10 cellular contexts compared by ENCODE assay signal in the genomic region with DNA sequence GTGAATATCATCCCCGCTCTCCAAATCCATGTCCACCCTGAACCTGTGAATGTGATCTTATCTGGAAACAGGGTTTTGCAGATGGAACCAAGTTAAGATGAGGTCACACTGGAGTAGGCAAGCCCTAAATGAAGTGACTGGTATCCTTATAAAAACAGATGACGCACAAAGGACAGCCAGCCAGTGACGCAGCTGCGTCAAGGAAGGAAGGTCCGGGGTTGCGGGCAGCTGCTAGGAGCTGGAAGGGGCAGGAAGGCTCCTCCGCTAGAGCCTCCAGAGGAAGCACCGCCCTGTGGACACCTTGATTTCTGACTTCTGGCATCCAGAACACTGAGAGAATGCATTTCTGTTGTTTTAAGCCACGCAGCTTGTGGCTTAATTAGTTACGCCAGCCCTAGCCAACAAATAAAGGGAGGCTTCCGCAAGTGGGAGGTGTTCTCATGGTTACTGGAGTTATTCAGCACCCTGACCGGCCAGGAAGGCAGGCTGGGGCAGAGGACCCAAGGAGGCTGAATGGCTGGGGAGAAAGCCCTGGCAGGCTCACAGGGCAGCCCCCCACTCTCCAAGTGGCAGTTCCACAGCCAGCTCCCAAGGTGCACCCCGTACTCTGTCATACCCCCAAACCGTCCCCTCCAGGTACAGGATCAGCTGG.
DNase-seq lines count a peak whose midpoint lies in the region; ATAC-seq and TF ChIP-seq lines count a peak whose summit lies in the region.
"Had no signal": no experiment of that assay in that cellular context is flagged by ENCODE, and none has a peak within 500 bp of the region (broad histone marks: within the 10 kb centered on the region; RNA-seq: fewer than 3 reads in every experiment).

No MANE protein-coding gene starts in this region.

- no peak for TF ChIP-seq CTCF in H9 (conservative IDR thresholded peaks at IDR 0.05)
- TF ChIP-seq CTCF in RWPE1 (conservative IDR thresholded peaks at IDR 0.05; ENCODE audit: low read depth): no peak
- no peak for TF ChIP-seq CTCF in fibroblast of lung (conservative IDR thresholded peaks at IDR 0.05 in 1 of 2, IDR thresholded peaks at IDR 0.05 in 1 of 2; ENCODE audit: low read depth in 1 of 2, low read length in 2 of 2)
- no peak for TF ChIP-seq CTCF in lower leg skin (IDR thresholded peaks at IDR 0.05)

- DNase-seq in H9 (peak; percentile 29), RWPE1 (ENCODE audit: low spot score) (peak; percentile 57), fibroblast of lung (ENCODE audit: low read depth in 2 of 2) (peak; percentile 80 to 98), renal cortical epithelial cell (ENCODE audit: low read depth) (peak; percentile 96), lower leg skin (ENCODE audit: low spot score in 2 of 2) (no peak)
- DNase-seq in activated T-helper 1 cell treated with anti-CD3 and anti-CD28 coated beads, Interleukin-12 subunit alpha, Interleukin-12 subunit beta, Interleukin-2, Interleukin-4 antibody, amounts not matched to agents 30 ng/mL and 10 ng/mL and 1 ng/mL, durations not matched to agents 14 hours and 24 hours and 36 hours (ENCODE audit: low spot score): no peak
- DNase-seq: activated T-cell treated with anti-CD3 and anti-CD28 coated beads, Interleukin-2, amount 50 U/mL, for 4 hours had no signal

- H4K5ac ChIP-seq in H9 (ENCODE audit: insufficient read length, low read depth, low read length): no peak overlapping the region

- no peak overlapping the region for H4K91ac ChIP-seq in H9 (ENCODE audit: insufficient read length, low read depth, low read length)

- H2BK5ac ChIP-seq in H9 (ENCODE audit: insufficient read length, low read length): no peak overlapping the region

- H2AK5ac ChIP-seq in H9 (ENCODE audit: insufficient read length, low read length): no peak overlapping the region

- POLR2A ChIA-PET in RWPE1 (lab: Yijun Ruan, JAX; ENCODE audit: low non-redundant PET): no interaction called here

- H3T11ph ChIP-seq in H9 (ENCODE audit: low read length): no peak overlapping the region

- no peak overlapping the region for H4K8ac ChIP-seq in H9 (replicated peaks; ENCODE audit: insufficient read length, low read depth, low read length)

- intact Hi-C loops in activated T-helper 1 cell treated with anti-CD3 and anti-CD28 coated beads, Interleukin-12 subunit alpha, Interleukin-12 subunit beta, Interleukin-2, Interleukin-4 antibody, amounts not matched to agents 30 ng/mL and 10 ng/mL and 1 ng/mL, durations not matched to agents 14 hours and 24 hours and 36 hours (cut with micrococcal nuclease): no loop called here
- intact Hi-C loops in lower leg skin (cut with DNase I; ENCODE audit: low total_unique reads): no loop called here

- H2BK20ac ChIP-seq in H9 (ENCODE audit: low read depth, low read length, poor library complexity, severe bottlenecking): no peak overlapping the region

- H2BK120ac ChIP-seq in H9 (ENCODE audit: low read depth, low read length, poor library complexity, severe bottlenecking): no peak overlapping the region

- no peak overlapping the region for H2BK15ac ChIP-seq in H9 (ENCODE audit: low read depth, low read length)

- H3K36me3 ChIP-seq in fibroblast of lung (ENCODE audit: control insufficient read depth, insufficient read depth, low read length): no peaks in the 10 kb centered on the region

- H3K23me2 ChIP-seq in H9 (ENCODE audit: insufficient read length, low read depth, low read length, poor library complexity, severe bottlenecking): no peaks in the 10 kb centered on the region

- H3K36me3 Mint-ChIP-seq in H9 (ENCODE audit: insufficient read depth in 1 of 3, low read depth in 3 of 3): peaks cover 0 to 1% (median 0%) of the 10 kb centered on the region in 3 experiments; a peak in 1 of 7 replicates
- H3K36me3 Mint-ChIP-seq in activated T-helper 1 cell treated with anti-CD3 and anti-CD28 coated beads, Interleukin-12 subunit alpha, Interleukin-12 subunit beta, Interleukin-2, Interleukin-4 antibody, amounts not matched to agents 30 ng/mL and 10 ng/mL and 1 ng/mL, durations not matched to agents 14 hours and 24 hours and 36 hours (ENCODE audit: low read depth): no peaks in the 10 kb centered on the region

- no peak overlapping the region for H3K23ac ChIP-seq in H9 (ENCODE audit: insufficient read length, low read depth, low read length)

- no peaks in the 10 kb centered on the region for H4K20me1 ChIP-seq in H9 (ENCODE audit: control insufficient read depth, insufficient read depth, insufficient read length)
- H4K20me1 ChIP-seq in fibroblast of lung (ENCODE audit: control insufficient read depth, extremely low read depth, insufficient read depth, low read length): no peaks in the 10 kb centered on the region

- H3K79me1 ChIP-seq in H9 (ENCODE audit: insufficient read depth, low read depth, low read length, poor library complexity, severe bottlenecking): no peaks in the 10 kb centered on the region

- CTCF ChIA-PET in RWPE1 (lab: Yijun Ruan, JAX): interaction anchor here (0.5 to 0.7 kb wide), 2 partner anchors 16 to 664 kb away, joined by 3 to 4 read pairs; no protein-coding TSS in a partner anchor

- WGBS in H9 (ENCODE audit: extremely low coverage, insufficient read length, low lambda C conversion rate): no CpG with 5 or more reads among the region's 14 CpGs
- 56 to 62% methylated on average over 14 of the region's 14 CpGs for WGBS in lower leg skin, 2 donors

- no peak overlapping the region for H3K4ac ChIP-seq in H9 (ENCODE audit: low read depth, low read length)

- H3K4me1 ChIP-seq in H9 (ENCODE audit: insufficient read depth, low read length) (no peaks in the 10 kb centered on the region), fibroblast of lung (ENCODE audit: control insufficient read depth, extremely low read depth, insufficient read depth, low read length) (peaks cover 2% of the 10 kb centered on the region)

- H3K14ac ChIP-seq in H9 (ENCODE audit: insufficient read depth, low read length): no peak overlapping the region

- no peak overlapping the region for H3K4me3 Mint-ChIP-seq in H9
- no peak overlapping the region for H3K4me3 Mint-ChIP-seq in activated T-helper 1 cell treated with anti-CD3 and anti-CD28 coated beads, Interleukin-12 subunit alpha, Interleukin-12 subunit beta, Interleukin-2, Interleukin-4 antibody, amounts not matched to agents 30 ng/mL and 10 ng/mL and 1 ng/mL, durations not matched to agents 14 hours and 24 hours and 36 hours
- H3K4me3 Mint-ChIP-seq: activated T-cell treated with anti-CD3 and anti-CD28 coated beads, Interleukin-2, amount 50 U/mL, for 4 hours had no signal

- no peaks in the 10 kb centered on the region for H3K79me2 ChIP-seq in H9 (ENCODE audit: insufficient read depth, low read length)
- H3K79me2 ChIP-seq in fibroblast of lung (ENCODE audit: control insufficient read depth, insufficient read depth, low read length): no peaks in the 10 kb centered on the region

- no peak overlapping the region for H2BK12ac ChIP-seq in H9 (ENCODE audit: insufficient read length, low read depth, low read length)

- no peak overlapping the region for H3K27ac Mint-ChIP-seq in H9
- no peak overlapping the region for H3K27ac Mint-ChIP-seq in activated T-helper 1 cell treated with anti-CD3 and anti-CD28 coated beads, Interleukin-12 subunit alpha, Interleukin-12 subunit beta, Interleukin-2, Interleukin-4 antibody, amounts not matched to agents 30 ng/mL and 10 ng/mL and 1 ng/mL, durations not matched to agents 14 hours and 24 hours and 36 hours

- no peak overlapping the region for H3K4me2 ChIP-seq in H9 (ENCODE audit: insufficient read depth, insufficient read length, low read length)
- H3K4me2 ChIP-seq in fibroblast of lung (ENCODE audit: extremely low read depth, insufficient read depth, low read length): peak overlapping the region; percentile 51

- H3K9me3 ChIP-seq in H9 (ENCODE audit: control insufficient read depth, low read depth, low read length): no peaks in the 10 kb centered on the region
- H3K9me3 ChIP-seq in fibroblast of lung (ENCODE audit: control insufficient read depth, insufficient read depth, low read depth, low read length): no peaks in the 10 kb centered on the region

- H3K18ac ChIP-seq in H9 (ENCODE audit: insufficient read length, low read depth, low read length): no peak overlapping the region

- H3K4me3 ChIP-seq in fibroblast of lung (replicated peaks in 1 of 4; ENCODE audit: control extremely low read depth in 1 of 4, insufficient read depth in 1 of 4, low read depth in 3 of 4, low read length in 4 of 4): no peak overlapping the region
- H3K4me3 ChIP-seq in lower leg skin (ENCODE audit: low read depth, poor library complexity, severe bottlenecking): no peak overlapping the region

- no peak overlapping the region for H3K27ac ChIP-seq in H9 (ENCODE audit: insufficient read length, low read depth, low read length)
- peak overlapping the region; percentile 84 for H3K27ac ChIP-seq in RWPE1
- no peak overlapping the region for H3K27ac ChIP-seq in fibroblast of lung (ENCODE audit: insufficient read depth, low read length)

- H3K9me3 Mint-ChIP-seq in H9: peaks cover 2 to 15% of the 10 kb centered on the region in 2 experiments; a peak in 3 of 5 replicates
- peaks cover 23% of the 10 kb centered on the region for H3K9me3 Mint-ChIP-seq in activated T-helper 1 cell treated with anti-CD3 and anti-CD28 coated beads, Interleukin-12 subunit alpha, Interleukin-12 subunit beta, Interleukin-2, Interleukin-4 antibody, amounts not matched to agents 30 ng/mL and 10 ng/mL and 1 ng/mL, durations not matched to agents 14 hours and 24 hours and 36 hours
- H3K9me3 Mint-ChIP-seq: activated T-cell treated with anti-CD3 and anti-CD28 coated beads, Interleukin-2, amount 50 U/mL, for 4 hours had no signal

- H2AFZ ChIP-seq in H9 (ENCODE audit: low read length) (no peak overlapping the region), fibroblast of lung (ENCODE audit: low read length) (no peak overlapping the region)

- no peak for ATAC-seq in HG03432 (IDR thresholded peaks at IDR 0.05; ENCODE audit: unreplicated experiment)
- ATAC-seq in GM18519 (IDR thresholded peaks at IDR 0.05; ENCODE audit: low FRiP score, unreplicated experiment): no peak
- ATAC-seq: HCT116 had no signal

- TF ChIP-seq POLR2A in lower leg skin (IDR thresholded peaks at IDR 0.05): no peak

- H3K27me3 ChIP-seq in H9 (ENCODE audit: insufficient read depth, low read length): peaks cover 2% of the 10 kb centered on the region; the same call in 1 of the 2 replicates
- peaks cover 12% of the 10 kb centered on the region for H3K27me3 ChIP-seq in fibroblast of lung (ENCODE audit: control insufficient read depth, insufficient read depth, low read length)

- no peak overlapping the region for H3K56ac ChIP-seq in H9 (ENCODE audit: insufficient read length, low read depth, low read length)

- peaks cover 0 to 2% of the 10 kb centered on the region in 2 experiments; a peak in 2 of 4 replicates for H3K4me1 Mint-ChIP-seq in H9
- peaks cover 9% of the 10 kb centered on the region for H3K4me1 Mint-ChIP-seq in activated T-helper 1 cell treated with anti-CD3 and anti-CD28 coated beads, Interleukin-12 subunit alpha, Interleukin-12 subunit beta, Interleukin-2, Interleukin-4 antibody, amounts not matched to agents 30 ng/mL and 10 ng/mL and 1 ng/mL, durations not matched to agents 14 hours and 24 hours and 36 hours (ENCODE audit: low read depth)

- no peak overlapping the region for H3K9ac ChIP-seq in H9 (ENCODE audit: extremely low read depth, insufficient read length, low read length)
- H3K9ac ChIP-seq in fibroblast of lung (ENCODE audit: insufficient read depth, low read length): no peak overlapping the region

- peaks cover 4% of the 10 kb centered on the region for H3K27me3 Mint-ChIP-seq in H9 (ENCODE audit: low read depth)
- peaks cover 18% of the 10 kb centered on the region for H3K27me3 Mint-ChIP-seq in activated T-helper 1 cell treated with anti-CD3 and anti-CD28 coated beads, Interleukin-12 subunit alpha, Interleukin-12 subunit beta, Interleukin-2, Interleukin-4 antibody, amounts not matched to agents 30 ng/mL and 10 ng/mL and 1 ng/mL, durations not matched to agents 14 hours and 24 hours and 36 hours (ENCODE audit: insufficient read depth)

Comparison
In these comparisons a context has a peak if more than half of its experiments do, and no peak if none do; other contexts are left out.
1. DNase-seq: peak in H9 (single experiment), RWPE1 (single experiment), fibroblast of lung (2 of 2) and renal cortical epithelial cell (single experiment); none in activated T-helper 1 cell treated with anti-CD3 and anti-CD28 coated beads, Interleukin-12 subunit alpha, Interleukin-12 subunit beta, Interleukin-2, Interleukin-4 antibody, amounts not matched to agents 30 ng/mL and 10 ng/mL and 1 ng/mL, durations not matched to agents 14 hours and 24 hours and 36 hours (single experiment) and lower leg skin (0 of 2).